Comparison of ENCODE assay signal across 31 cellular contexts in genomic region chr6:11515773-11516172, GRCh38.
"Had no signal": no experiment of that assay in that cellular context is flagged by ENCODE, and none has a peak within 500 bp of the region (broad histone marks: within the 10 kb centered on the region; RNA-seq: fewer than 3 reads in every experiment).

No MANE protein-coding gene starts in this region.

- H3K4me3 Mint-ChIP-seq: activated CD4-positive, alpha-beta memory T cell treated with anti-CD3 and anti-CD28 coated beads, Interleukin-2, amount 10 ng/mL, durations not matched to agents 7 days and 5 days; activated CD8-positive, alpha-beta memory T cell treated with anti-CD3 and anti-CD28 coated beads, Interleukin-2, amount 10 ng/mL, durations not matched to agents 7 days and 5 days; activated naive CD4-positive, alpha-beta T cell treated with anti-CD3 and anti-CD28 coated beads, Interleukin-2, amount 50 U/mL, for 24 hours; activated naive CD8-positive, alpha-beta T cell treated with anti-CD3 and anti-CD28 coated beads, Interleukin-2, amount 10 ng/mL, durations not matched to agents 7 days and 5 days; activated T-cell treated with anti-CD3 and anti-CD28 coated beads, Interleukin-2, amount 50 U/mL, for 72 hours; activated T-helper 17 cell treated with anti-CD3 and anti-CD28 coated beads, Interleukin-2, amount 50 U/mL, for 72 hours had no signal

- H3K9me3 ChIP-seq: SJCRH30 had no signal

- ATAC-seq: activated CD8-positive, alpha-beta memory T cell treated with anti-CD3 and anti-CD28 coated beads, Interleukin-2, amount 10 ng/mL, durations not matched to agents 7 days and 5 days; activated T-cell treated with anti-CD3 and anti-CD28 coated beads, Interleukin-2, amount 50 U/mL, for 72 hours; activated T-helper 17 cell treated with anti-CD3 and anti-CD28 coated beads, Interleukin-2, amount 50 U/mL, for 72 hours; Panc1 had no signal

- H3K27ac ChIP-seq: ascending aorta, breast epithelium, KMS-11, SJCRH30, SK-N-MC, WERI-Rb-1 had no signal

- H3K4me2 ChIP-seq: KMS-11 had no signal

- H3K4me3 ChIP-seq: ascending aorta, breast epithelium, SJCRH30, SK-N-MC had no signal

- H3K4me1 ChIP-seq: ascending aorta, breast epithelium, SJCRH30 had no signal

- H3K27ac Mint-ChIP-seq: activated CD4-positive, alpha-beta memory T cell treated with anti-CD3 and anti-CD28 coated beads, Interleukin-2, amount 10 ng/mL, durations not matched to agents 7 days and 5 days; activated CD8-positive, alpha-beta memory T cell treated with anti-CD3 and anti-CD28 coated beads, Interleukin-2, amount 10 ng/mL, durations not matched to agents 7 days and 5 days; activated naive CD4-positive, alpha-beta T cell treated with anti-CD3 and anti-CD28 coated beads, Interleukin-2, amount 50 U/mL, for 24 hours; activated naive CD8-positive, alpha-beta T cell treated with anti-CD3 and anti-CD28 coated beads, Interleukin-2, amount 10 ng/mL, durations not matched to agents 7 days and 5 days; activated T-cell treated with anti-CD3 and anti-CD28 coated beads, Interleukin-2, amount 50 U/mL, for 72 hours; activated T-helper 17 cell treated with anti-CD3 and anti-CD28 coated beads, Interleukin-2, amount 50 U/mL, for 72 hours had no signal

- H3K4me1 Mint-ChIP-seq: activated naive CD4-positive, alpha-beta T cell treated with anti-CD3 and anti-CD28 coated beads, Interleukin-2, amount 50 U/mL, for 24 hours; activated T-helper 17 cell treated with anti-CD3 and anti-CD28 coated beads, Interleukin-2, amount 50 U/mL, for 72 hours had no signal

- H3K36me3 ChIP-seq: ascending aorta, breast epithelium, SJCRH30, WERI-Rb-1 had no signal

- H3K9me3 Mint-ChIP-seq: activated T-helper 17 cell treated with anti-CD3 and anti-CD28 coated beads, Interleukin-2, amount 50 U/mL, for 72 hours had no signal

- H3K27me3 ChIP-seq: ascending aorta, breast epithelium, SJCRH30 had no signal

- H3K36me3 Mint-ChIP-seq: activated naive CD4-positive, alpha-beta T cell treated with anti-CD3 and anti-CD28 coated beads, Interleukin-2, amount 50 U/mL, for 24 hours had no signal

- DNase-seq: activated CD4-positive, alpha-beta memory T cell treated with anti-CD3 and anti-CD28 coated beads, Interleukin-2, amount 10 ng/mL, durations not matched to agents 7 days and 5 days; activated CD4-positive, alpha-beta T cell treated with anti-CD3 and anti-CD28 coated beads for 1 hour; activated CD4-positive, alpha-beta T cell treated with anti-CD3 and anti-CD28 coated beads for 48 hours; activated CD4-positive, CD25-positive, alpha-beta regulatory T cell; activated CD8-positive, alpha-beta memory T cell treated with anti-CD3 and anti-CD28 coated beads for 24 hours; activated CD8-positive, alpha-beta memory T cell treated with anti-CD3 and anti-CD28 coated beads, Interleukin-2, amount 10 ng/mL, durations not matched to agents 7 days and 5 days; activated CD8-positive, alpha-beta memory T cell treated with anti-CD3 and anti-CD28 coated beads, Interleukin-2, amount 50 U/mL, for 48 hours; activated effector memory CD4-positive, alpha-beta T cell treated with anti-CD3 and anti-CD28 coated beads, Interleukin-2, amount 50 U/mL, for 16 hours; activated naive CD4-positive, alpha-beta T cell; activated naive CD8-positive, alpha-beta T cell treated with anti-CD3 and anti-CD28 coated beads, Interleukin-2, amount 10 ng/mL, durations not matched to agents 7 days and 5 days; activated T-cell treated with anti-CD3 and anti-CD28 coated beads, Interleukin-2, amount 50 U/mL, for 72 hours; amygdala; NCI-H1105; NCI-H1417 treated with DMSO at 0.1 percent for 48 hours; NCI-H187 treated with DMSO at 0.1 percent for 48 hours; NCI-H2081; NCI-H226; NCI-H446 treated with DMSO at 0.1 percent for 48 hours; NCI-H524; NCI-H69; SHP77; SJCRH30; T1000; WERI-Rb-1 had no signal

- H3K9ac ChIP-seq: KMS-11 had no signal
